8 cellular contexts compared by ENCODE assay signal in the genomic region with DNA sequence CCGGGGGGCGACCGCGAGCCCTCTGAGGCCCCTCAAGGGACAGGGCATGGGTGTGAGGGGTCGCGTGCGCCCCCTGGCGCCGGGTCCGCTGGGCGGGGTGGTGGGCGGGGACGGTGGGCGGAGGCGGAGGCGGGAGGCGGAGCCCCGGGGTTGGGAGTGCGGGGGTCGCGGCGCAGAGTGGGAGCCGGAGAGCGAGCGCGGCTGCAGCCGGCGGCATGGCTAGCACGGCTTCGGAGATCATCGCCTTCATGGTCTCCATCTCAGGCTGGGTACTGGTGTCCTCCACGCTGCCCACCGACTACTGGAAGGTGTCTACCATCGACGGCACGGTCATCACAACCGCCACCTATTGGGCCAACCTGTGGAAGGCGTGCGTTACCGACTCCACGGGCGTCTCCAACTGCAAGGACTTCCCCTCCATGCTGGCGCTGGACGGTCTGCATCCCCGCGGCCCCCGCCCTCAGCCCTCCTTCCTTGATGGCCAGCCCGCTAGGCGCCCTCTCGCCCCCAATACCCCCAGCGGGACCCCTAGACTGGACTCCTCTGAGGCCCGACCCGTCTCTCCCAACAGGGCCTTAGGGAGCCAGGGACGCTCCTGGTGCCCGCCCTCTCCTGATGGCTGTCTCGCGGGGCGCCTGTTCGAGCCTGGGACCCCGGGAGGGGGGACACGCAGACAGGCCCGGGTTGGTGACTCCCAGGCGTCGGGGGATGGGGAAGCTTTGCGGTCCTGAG. TPM values are rescaled to one million over a fixed set of nuclear protein-coding genes. Genes with fewer than 3 reads are reported as not detected.
A peak's percentile ranks its signal among the peaks of the same experiment; 100 is the strongest.
DNase-seq lines count a peak whose midpoint lies in the region; ATAC-seq, FAIRE-seq and TF ChIP-seq lines count a peak whose summit lies in the region.

Gene CLDN10 (plus strand): TSS at position 182 of the 732 bp plus-strand sequence. CDS start 34 bp downstream, at position 216.

- H3F3A ChIP-seq in MM.1S (ENCODE audit: insufficient read depth, low read length) = no peaks in the 10 kb centered on the region

- H3K4me1 ChIP-seq in MM.1S (ENCODE audit: low read length) (no peaks in the 10 kb centered on the region), esophagus squamous epithelium (peaks cover 0 to 20% (median 16%) of the 10 kb centered on the region in 3 donors), pancreas (peaks cover 0 to 20% (median 14%) of the 10 kb centered on the region in 3 donors)

- FAIRE-seq in pancreas (lab: Jason Lieb, UNC) = no peak

- H3K9me3 ChIP-seq in MM.1S (replicated peaks; ENCODE audit: insufficient read depth, low read length) = no peaks in the 10 kb centered on the region
- no peaks in the 10 kb centered on the region for H3K9me3 ChIP-seq in esophagus squamous epithelium
- H3K9me3 ChIP-seq in pancreas = no peaks in the 10 kb centered on the region

- no peak for DNase-seq in GM12865 (ENCODE audit: low read depth)
- peak; percentile 32 for DNase-seq in MM.1S
- no peak for DNase-seq in esophagus squamous epithelium (lab: John Stamatoyannopoulos, UW)
- peak; percentile 77 to 90 (median 80) for DNase-seq in pancreas
- DNase-seq in NK-92 treated with Interleukin-12 subunit alpha and Interleukin-12 subunit beta, amount 100 ng/mL, for 24 hours (lab: John Stamatoyannopoulos, UW) = no peak
- no peak for DNase-seq in foreskin melanocyte
- no peak for DNase-seq in OCI-M2 (lab: John Stamatoyannopoulos, UW; ENCODE audit: unreplicated experiment)
- DNase-seq in dedifferentiated amniotic fluid mesenchymal stem cell (ENCODE audit: extremely low spot score) = no peak

- H3K27me3 ChIP-seq in MM.1S (replicated peaks; ENCODE audit: insufficient read depth, low read length) = no peaks in the 10 kb centered on the region
- peaks cover 5 to 82% (median 10%) of the 10 kb centered on the region in 4 donors for H3K27me3 ChIP-seq in esophagus squamous epithelium
- no peaks in the 10 kb centered on the region for H3K27me3 ChIP-seq in pancreas

- TF ChIP-seq CTCF in GM12865 (IDR thresholded peaks at IDR 0.05; ENCODE audit: insufficient read depth, low read depth, low read length, missing control alignments) = peak; percentile 11
- TF ChIP-seq CTCF in MM.1S (IDR thresholded peaks at IDR 0.05; ENCODE audit: low read length) = peak; percentile 29
- TF ChIP-seq CTCF in esophagus squamous epithelium (IDR thresholded peaks at IDR 0.05) = no peak
- TF ChIP-seq CTCF in pancreas (IDR thresholded peaks at IDR 0.05) = peak; percentile 38 to 61 (median 46)

- TF ChIP-seq POLR2A in esophagus squamous epithelium (IDR thresholded peaks at IDR 0.05) = no peak

- peak within 1 kb of the TSS; percentile 51 for H2AFZ ChIP-seq in MM.1S (ENCODE audit: low read length)

- no peak within 1 kb of the TSS for H3K4me3 ChIP-seq in GM12865 (ENCODE audit: low read depth, low read length)
- H3K4me3 ChIP-seq in MM.1S (ENCODE audit: low read length) = peak within 1 kb of the TSS; percentile 50
- peak within 1 kb of the TSS in 3 of 4 donors; percentile 20 to 57 (median 37) for H3K4me3 ChIP-seq in esophagus squamous epithelium
- H3K4me3 ChIP-seq in pancreas = peak within 1 kb of the TSS; percentile 55 to 84 (median 61)

- no peaks in the 10 kb centered on the region for H3K36me3 ChIP-seq in MM.1S (replicated peaks; ENCODE audit: insufficient read depth, low read length)
- no peaks in the 10 kb centered on the region for H3K36me3 ChIP-seq in esophagus squamous epithelium
- no peaks in the 10 kb centered on the region for H3K36me3 ChIP-seq in pancreas

- H3K9ac ChIP-seq in MM.1S (ENCODE audit: low read length) = no peak within 1 kb of the TSS

- no peak within 1 kb of the TSS for H3K27ac ChIP-seq in MM.1S (ENCODE audit: low read length)
- H3K27ac ChIP-seq in esophagus squamous epithelium = peak within 1 kb of the TSS in 1 of 4 donors; percentile 7
- peak within 1 kb of the TSS; percentile 83 to 95 (median 87) for H3K27ac ChIP-seq in pancreas

- no peaks in the 10 kb centered on the region for H3K9me2 ChIP-seq in MM.1S (replicated peaks; ENCODE audit: insufficient read depth, low read length)

- WGBS in esophagus squamous epithelium, 2 donors = 0 to 28% methylated on average over 1 to 14 of the region's 65 CpGs
- WGBS in pancreas, 2 donors = 0 to 1% methylated on average over 49 to 65 of the region's 65 CpGs

- no peaks in the 10 kb centered on the region for H3K79me2 ChIP-seq in MM.1S (ENCODE audit: low read length)

- peak; percentile 83 to 88 (median 86) for ATAC-seq in pancreas

- no peaks in the 10 kb centered on the region for H4K20me1 ChIP-seq in MM.1S (ENCODE audit: insufficient read depth, low read length)

- peak within 1 kb of the TSS; percentile 37; the same call in 1 of the 2 replicates for H3K4me2 ChIP-seq in MM.1S (ENCODE audit: low read depth, low read length)

- intact Hi-C loops in esophagus squamous epithelium (cut with DNase I) (no loop called here), pancreas (cut with DNase I) (no loop called here)

RNA-seq across cellular contexts. Expression of gene CLDN10, which starts in this region (rescaled TPM):
- 1 to 10 TPM in 2 of 4 donors, not detected in 2; 1.3 to 9.5 TPM for total RNA-seq in esophagus squamous epithelium
- 100 to 1,000 TPM in 2 of 6 donors, 10 to 100 TPM in 4; 83.8 to 174 (median 96.2) TPM for total RNA-seq in pancreas
- polyA plus RNA-seq in pancreas = 100 to 1,000 TPM in 1 of 2 donors, 10 to 100 TPM in 1; 96.5 to 258 TPM

Comparison
In these comparisons a context has a peak if more than half of its experiments do, and no peak if none do; other contexts are left out.
1. RNA of gene CLDN10 (total RNA-seq): 83.8 to 174 TPM in pancreas; 1.3 to 9.5 TPM in esophagus squamous epithelium; every median in the first group is over 4 times any median in the second.
2. DNase-seq: peak in MM.1S (single experiment) and pancreas (6 of 6); none in GM12865 (single experiment), esophagus squamous epithelium (single experiment), NK-92 treated with Interleukin-12 subunit alpha and Interleukin-12 subunit beta, amount 100 ng/mL, for 24 hours (single experiment), foreskin melanocyte (single experiment), OCI-M2 (single experiment) and dedifferentiated amniotic fluid mesenchymal stem cell (single experiment).
3. CTCF ChIP-seq: peak in GM12865 (single experiment), MM.1S (single experiment) and pancreas (4 of 4); none in esophagus squamous epithelium (0 of 6).